ENCODE assay signal across 26 cellular contexts in the genomic region with DNA sequence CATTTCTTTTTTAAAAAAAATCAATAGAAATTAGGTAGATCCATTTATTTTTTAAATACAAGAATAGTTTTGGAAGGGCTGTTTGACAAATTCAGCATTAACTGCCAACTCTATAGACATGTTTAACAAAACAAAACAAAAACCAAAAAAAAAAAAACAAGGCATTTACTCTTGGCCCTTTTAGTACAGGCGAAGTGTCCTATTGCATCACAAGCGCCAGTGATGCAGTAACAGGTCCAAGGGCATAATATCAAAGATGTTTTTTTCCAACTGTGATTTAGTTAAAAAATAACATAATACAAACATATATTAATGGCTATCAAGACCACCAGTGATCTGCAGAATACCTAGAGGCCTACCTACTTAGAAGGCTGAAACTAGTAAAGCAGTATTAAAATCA. TPM values are rescaled to one million over a fixed set of nuclear protein-coding genes. Genes with fewer than 3 reads are reported as not detected.
"Had no signal": no experiment of that assay in that cellular context is flagged by ENCODE, and none has a peak within 500 bp of the region (broad histone marks: within the 10 kb centered on the region; RNA-seq: fewer than 3 reads in every experiment).

No MANE protein-coding gene starts in this region.

- H3K36me3 ChIP-seq: colonic mucosa, esophagus squamous epithelium, gastrocnemius medialis, heart right ventricle, left ventricle myocardium inferior, lower lobe of right lung had no signal

- DNase-seq: colonic mucosa; cortex of kidney; effector CD8-positive, alpha-beta T cell; effector memory CD8-positive, alpha-beta T cell; endodermal cell; erythroblast; esophagus squamous epithelium; foreskin fibroblast; foreskin melanocyte; gastrocnemius medialis; glutamatergic neuron; heart right ventricle; hippocampal formation; left cardiac atrium; left ventricle myocardium inferior; lower lobe of right lung; mesenchymal stem cell; mucosa of descending colon; naive B cell had no signal

- H3K27ac ChIP-seq: colonic mucosa, epithelial cell of prostate, esophagus squamous epithelium, gastrocnemius medialis, heart right ventricle, left ventricle myocardium inferior, lower lobe of right lung had no signal

- H3K27me3 ChIP-seq: colonic mucosa, gastrocnemius medialis had no signal

- FAIRE-seq: endometrium, islet of Langerhans, keratinocyte had no signal

- H3K4me1 ChIP-seq: colonic mucosa, esophagus squamous epithelium, gastrocnemius medialis, heart right ventricle, left ventricle myocardium inferior, lower lobe of right lung had no signal

- H3K9me3 ChIP-seq: colonic mucosa, esophagus squamous epithelium, gastrocnemius medialis, heart right ventricle, left ventricle myocardium inferior, lower lobe of right lung, mucosa of descending colon had no signal

- H3K4me3 ChIP-seq: colonic mucosa, esophagus squamous epithelium, gastrocnemius medialis, heart right ventricle, left ventricle myocardium inferior, lower lobe of right lung, mucosa of descending colon had no signal

- ATAC-seq: effector memory CD8-positive, alpha-beta T cell; esophagus mucosa; gastrocnemius medialis; heart right ventricle; left cardiac atrium; lower lobe of right lung; mucosa of descending colon had no signal

RNA-seq across cellular contexts. Expression of a gene that starts 55.3 kb away (rescaled TPM):
- total RNA-seq: dermis microvascular lymphatic vessel endothelial cell, lung microvascular endothelial cell had no signal
